Comparison of ENCODE assay signal across 10 cellular contexts in the genomic region with DNA sequence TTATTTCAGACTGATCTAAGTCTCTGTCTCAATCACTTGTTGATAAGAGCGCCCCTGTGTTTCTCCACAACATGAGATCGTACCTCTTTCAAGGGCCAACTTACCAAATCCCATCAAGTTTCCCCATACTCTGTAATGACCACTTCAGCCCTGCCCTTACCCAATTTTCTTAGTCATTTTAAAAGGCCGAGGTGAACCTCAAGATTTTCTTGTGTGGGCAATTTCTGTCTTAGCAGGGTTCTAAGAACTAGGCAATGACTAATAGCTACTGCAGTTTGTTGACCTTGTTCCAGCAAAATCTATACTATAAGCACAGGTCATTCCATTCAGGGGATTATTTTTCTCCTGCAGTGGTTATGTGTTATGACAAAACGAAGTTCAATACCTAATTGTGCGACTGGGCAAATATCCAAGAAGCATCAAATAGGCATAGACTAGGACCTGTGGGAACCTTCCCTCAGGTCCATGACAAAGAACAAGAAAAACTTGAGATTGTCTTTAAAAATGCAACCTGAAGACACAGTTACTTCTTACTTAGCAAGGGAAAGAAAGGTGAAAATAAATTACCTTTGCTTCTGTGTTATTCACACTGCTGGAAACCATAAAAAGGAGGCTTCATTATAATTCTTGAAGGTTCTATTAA. TPM values are rescaled to one million over a fixed set of nuclear protein-coding genes. Genes with fewer than 3 reads are reported as not detected.
A peak's percentile ranks its signal among the peaks of the same experiment; 100 is the strongest.
DNase-seq lines count a peak whose midpoint lies in the region; ATAC-seq, FAIRE-seq and TF ChIP-seq lines count a peak whose summit lies in the region.
"Had no signal": no experiment of that assay in that cellular context is flagged by ENCODE, and none has a peak within 500 bp of the region (broad histone marks: within the 10 kb centered on the region; RNA-seq: fewer than 3 reads in every experiment).

No MANE protein-coding gene starts in this region.

- no peaks in the 10 kb centered on the region for H3K36me3 ChIP-seq in RWPE2 (ENCODE audit: low read depth)
- no peaks in the 10 kb centered on the region for H3K36me3 ChIP-seq in keratinocyte (ENCODE audit: control insufficient read depth in 2 of 2, extremely low read depth in 1 of 2, insufficient read depth in 2 of 2, low read length in 2 of 2)
- H3K36me3 ChIP-seq in left ventricle myocardium inferior = no peaks in the 10 kb centered on the region

- no peaks in the 10 kb centered on the region for H3K9me1 ChIP-seq in keratinocyte (ENCODE audit: control insufficient read depth, extremely low read depth, insufficient read depth, low read length)

- dilution Hi-C loops in keratinocyte (cut with MboI; ENCODE audit: extremely low pct_ligation_motif_present, low sequenced_read_pairs) = no loop called here

- H3K4me1 ChIP-seq in RWPE2 (ENCODE audit: insufficient read depth, poor library complexity, severe bottlenecking) = peaks cover 13% of the 10 kb centered on the region
- H3K4me1 ChIP-seq in keratinocyte (ENCODE audit: control insufficient read depth, extremely low read depth, insufficient read depth, low read length) = peaks cover 5% of the 10 kb centered on the region
- no peaks in the 10 kb centered on the region for H3K4me1 ChIP-seq in left ventricle myocardium inferior

- peaks cover 35% of the 10 kb centered on the region for H3K36me3 Mint-ChIP-seq in WTC11

- FAIRE-seq in GM12891 (lab: Jason Lieb, UNC) (peak; percentile 28), keratinocyte (lab: Jason Lieb, UNC) (no peak)

- H3K9me3 ChIP-seq in RWPE2 (ENCODE audit: severe bottlenecking) = no peaks in the 10 kb centered on the region
- H3K9me3 ChIP-seq in keratinocyte (ENCODE audit: control insufficient read depth, low read depth, low read length) = peaks cover 3% of the 10 kb centered on the region
- peaks cover 12% of the 10 kb centered on the region for H3K9me3 ChIP-seq in left ventricle myocardium inferior (replicated peaks)

- POLR2A ChIA-PET in WTC11 (lab: Charles Lee) = no interaction called here

- peak overlapping the region; percentile 6 for H3K27ac ChIP-seq in RWPE2 (ENCODE audit: poor library complexity, severe bottlenecking)
- H3K27ac ChIP-seq in keratinocyte (ENCODE audit: control insufficient read depth, insufficient read depth, low read length) = no peak overlapping the region
- no peak overlapping the region for H3K27ac ChIP-seq in left ventricle myocardium inferior (replicated peaks)

- ATAC-seq in HG02610 (IDR thresholded peaks at IDR 0.05; ENCODE audit: unreplicated experiment) (peak; percentile 93), RWPE2 (ENCODE audit: low read depth) (peak; percentile 84), WTC11 (no peak), GM21576 (IDR thresholded peaks at IDR 0.05; ENCODE audit: unreplicated experiment) (no peak)

- peak overlapping the region; percentile 68 for H3K4me2 ChIP-seq in keratinocyte (ENCODE audit: control insufficient read depth, extremely low read depth, insufficient read depth, low read depth, low read length)

- no peaks in the 10 kb centered on the region for H4K20me1 ChIP-seq in keratinocyte (ENCODE audit: control insufficient read depth, extremely low read depth, insufficient read depth, low read length)

- DNase-seq in GM12891 (ENCODE audit: insufficient read length, low spot score) = no peak
- DNase-seq in RWPE2 (ENCODE audit: low spot score) = no peak
- DNase-seq in keratinocyte (ENCODE audit: low read depth, low spot score) = no peak
- DNase-seq in WTC11 (ENCODE audit: low spot score) = no peak
- no peak for DNase-seq in left ventricle myocardium inferior
- no peak for DNase-seq in SW480 (ENCODE audit: low spot score)
- DNase-seq: activated effector memory CD4-positive, alpha-beta T cell treated with anti-CD3 and anti-CD28 coated beads, Interleukin-2, amount 50 U/mL, for 16 hours; NCI-H1930 had no signal

- H2AFZ ChIP-seq in keratinocyte (ENCODE audit: control insufficient read depth, low read length) = no peak overlapping the region

- H3K79me2 ChIP-seq in keratinocyte (ENCODE audit: control insufficient read depth, insufficient read depth, low read length) = no peaks in the 10 kb centered on the region

- H3K4me3 ChIP-seq in RWPE2 (ENCODE audit: severe bottlenecking) = no peak overlapping the region
- no peak overlapping the region for H3K4me3 ChIP-seq in keratinocyte (ENCODE audit: control insufficient read depth in 2 of 3, extremely low read depth in 1 of 3, insufficient read depth in 2 of 3, low read depth in 1 of 3, low read length in 3 of 3)
- no peak overlapping the region for H3K4me3 ChIP-seq in left ventricle myocardium inferior

- no peak overlapping the region for H3K27ac Mint-ChIP-seq in WTC11

- H3K4me1 Mint-ChIP-seq in WTC11 = peaks cover 7% of the 10 kb centered on the region

- no peak for TF ChIP-seq CTCF in RWPE2 (IDR thresholded peaks at IDR 0.05; ENCODE audit: poor library complexity, severe bottlenecking)
- TF ChIP-seq CTCF in keratinocyte (optimal IDR thresholded peaks at IDR 0.05 in 1 of 3, IDR thresholded peaks at IDR 0.05 in 1 of 3, conservative IDR thresholded peaks at IDR 0.05 in 1 of 3; ENCODE audit: extremely low read depth in 1 of 3, insufficient read depth in 2 of 3, low read length in 3 of 3) = no peak
- no peak for TF ChIP-seq CTCF in WTC11 (IDR thresholded peaks at IDR 0.05)
- no peak for TF ChIP-seq CTCF in left ventricle myocardium inferior (IDR thresholded peaks at IDR 0.05; ENCODE audit: borderline replicate concordance)

- H3K27me3 ChIP-seq in RWPE2 (ENCODE audit: insufficient read depth, poor library complexity, severe bottlenecking) (no peaks in the 10 kb centered on the region), keratinocyte (ENCODE audit: control insufficient read depth, extremely low read depth, insufficient read depth, low read length) (no peaks in the 10 kb centered on the region), left ventricle myocardium inferior (ENCODE audit: low read depth) (no peaks in the 10 kb centered on the region)

- no peak for TF ChIP-seq POLR2A in GM12891 (IDR thresholded peaks at IDR 0.05; ENCODE audit: low read depth, low read length)

- no peak overlapping the region for H3K4me3 Mint-ChIP-seq in WTC11

- H3K9me3 Mint-ChIP-seq in WTC11 = peaks cover 55% of the 10 kb centered on the region

- CTCF ChIA-PET in WTC11 (lab: Charles Lee) = no interaction called here

- no peak overlapping the region for H3K9ac ChIP-seq in keratinocyte (ENCODE audit: control insufficient read depth, extremely low read depth, insufficient read depth, low read length)

- peaks cover 9% of the 10 kb centered on the region for H3K27me3 Mint-ChIP-seq in WTC11 (ENCODE audit: low read depth)

- intact Hi-C loops in left ventricle myocardium inferior (cut with micrococcal nuclease) = no loop called here

TF ChIP-seq in GM12891, 5 proteins besides CTCF, POLR2A, EP300 and RAD21:
- no peak for TF ChIP-seq POLR2AphosphoS5 (IDR thresholded peaks at IDR 0.05; ENCODE audit: low read depth, low read length)
- TF ChIP-seq TAF1 (IDR thresholded peaks at IDR 0.05; ENCODE audit: low read depth, low read length) = no peak
- no peak for TF ChIP-seq SPI1 (IDR thresholded peaks at IDR 0.05; ENCODE audit: low read depth, low read length)
- TF ChIP-seq PAX5 (IDR thresholded peaks at IDR 0.05; ENCODE audit: insufficient read depth, low read length, severe bottlenecking) = no peak
- no peak for TF ChIP-seq POU2F2 (IDR thresholded peaks at IDR 0.05; ENCODE audit: low read depth, low read length)

TF ChIP-seq in WTC11, 78 proteins besides CTCF, POLR2A, EP300 and RAD21 (continues in another document):
- TF ChIP-seq, protein P1, sequence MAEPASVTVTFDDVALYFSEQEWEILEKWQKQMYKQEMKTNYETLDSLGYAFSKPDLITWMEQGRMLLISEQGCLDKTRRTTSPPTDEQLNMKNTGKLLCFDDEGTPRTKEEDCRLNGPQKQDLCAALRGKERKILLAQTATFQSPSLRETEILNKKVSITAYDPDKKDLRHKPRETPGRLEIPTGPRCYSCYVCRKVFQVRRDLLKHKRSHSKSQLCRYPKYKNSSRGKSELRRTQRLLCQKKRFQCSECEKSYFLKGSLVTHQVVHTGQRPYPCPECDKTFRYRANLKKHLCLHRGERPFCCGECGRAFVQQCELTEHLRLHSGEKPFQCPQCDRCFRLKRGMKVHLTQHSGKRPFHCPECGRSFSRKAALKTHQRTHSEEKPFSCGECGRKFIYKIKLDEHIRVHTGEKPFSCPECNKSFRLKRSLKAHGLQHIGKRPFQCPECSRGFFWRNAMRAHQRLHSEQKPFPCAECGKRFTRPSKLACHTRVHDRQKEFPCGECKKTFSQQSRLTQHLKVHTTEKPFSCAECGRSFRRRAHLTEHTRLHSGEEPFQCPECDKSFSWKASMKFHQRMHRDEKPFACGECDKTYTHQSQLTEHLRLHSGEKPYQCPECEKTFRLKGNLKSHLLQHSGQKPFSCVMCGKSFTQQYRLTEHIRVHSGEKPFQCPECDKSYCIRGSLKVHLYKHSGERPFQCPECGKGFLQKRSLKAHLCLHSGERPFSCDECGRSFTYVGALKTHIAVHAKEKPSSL (CRISPR knock-in tag; conservative IDR thresholded peaks at IDR 0.05) = no peak
- TF ChIP-seq, protein P2, sequence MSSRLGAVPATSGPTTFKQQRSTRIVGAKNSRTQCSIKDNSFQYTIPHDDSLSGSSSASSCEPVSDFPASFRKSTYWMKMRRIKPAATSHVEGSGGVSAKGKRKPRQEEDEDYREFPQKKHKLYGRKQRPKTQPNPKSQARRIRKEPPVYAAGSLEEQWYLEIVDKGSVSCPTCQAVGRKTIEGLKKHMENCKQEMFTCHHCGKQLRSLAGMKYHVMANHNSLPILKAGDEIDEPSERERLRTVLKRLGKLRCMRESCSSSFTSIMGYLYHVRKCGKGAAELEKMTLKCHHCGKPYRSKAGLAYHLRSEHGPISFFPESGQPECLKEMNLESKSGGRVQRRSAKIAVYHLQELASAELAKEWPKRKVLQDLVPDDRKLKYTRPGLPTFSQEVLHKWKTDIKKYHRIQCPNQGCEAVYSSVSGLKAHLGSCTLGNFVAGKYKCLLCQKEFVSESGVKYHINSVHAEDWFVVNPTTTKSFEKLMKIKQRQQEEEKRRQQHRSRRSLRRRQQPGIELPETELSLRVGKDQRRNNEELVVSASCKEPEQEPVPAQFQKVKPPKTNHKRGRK (CRISPR knock-in tag; IDR thresholded peaks at IDR 0.05; ENCODE audit: borderline replicate concordance) = no peak

RNA-seq across cellular contexts. Expression of gene SIPA1L1, which starts 53.2 kb away (rescaled TPM):
- polyA plus RNA-seq in GM12891 (2012; ENCODE audit: low read depth, missing spikeins) = 39.8 TPM
- 16.3 to 32.9 TPM (median 22.7 TPM) in 3 replicates for polyA plus RNA-seq in keratinocyte
- polyA plus RNA-seq in keratinocyte (2011; ENCODE audit: low read depth) = 17.2 TPM
- polyA plus RNA-seq in keratinocyte (2011; cell fraction: cytosol; rRNA removed) = 24.7 and 25.2 TPM in 2 replicates
- polyA plus RNA-seq in keratinocyte (2011; cell fraction: nucleus; rRNA removed) = 65.9 and 75.1 TPM in 2 replicates
- polyA plus RNA-seq in keratinocyte (2012; ENCODE audit: low replicate concordance) = 21.5 and 35.6 TPM in 2 replicates
- polyA minus RNA-seq in keratinocyte = 32.8 to 56.7 TPM (median 44.8 TPM) in 3 replicates
- 49.9 TPM for polyA minus RNA-seq in keratinocyte (2011; cell fraction: cytosol; rRNA and poly(A)+ RNA removed)
- polyA minus RNA-seq in keratinocyte (2011; cell fraction: nucleus; rRNA and poly(A)+ RNA removed) = 57.8 and 108 TPM in 2 replicates
- total RNA-seq in WTC11 (2021) (68.3 to 76.6 TPM (median 71.0 TPM) in 3 replicates), left ventricle myocardium inferior (6.4 TPM)

Comparison
In these comparisons a context has a peak if more than half of its experiments do, and no peak if none do; other contexts are left out.
1. ATAC-seq: peak in HG02610 (single experiment) and RWPE2 (single experiment); none in WTC11 (single experiment) and GM21576 (single experiment).